In genomic region chr13:26066512-26066911, GRCh38 we compare ENCODE assay signal across 2 cellular contexts. TPM values are rescaled to one million over a fixed set of nuclear protein-coding genes. Genes with fewer than 3 reads are reported as not detected.
"Had no signal": no experiment of that assay in that cellular context is flagged by ENCODE, and none has a peak within 500 bp of the region (broad histone marks: within the 10 kb centered on the region; RNA-seq: fewer than 3 reads in every experiment).

No MANE protein-coding gene starts in this region.

RNA-seq across cellular contexts. Expression of gene SHISA2, which starts 14.7 kb away (rescaled TPM):
- total RNA-seq: right atrium auricular region, transverse colon had no signal
